In genomic region chr10:30192846-30193608, GRCh38 we compare ENCODE assay signal across 2 cellular contexts.
TF ChIP-seq lines count a peak whose summit lies in the region.

No MANE protein-coding gene starts in this region.

TF ChIP-seq in IMR-90, 13 proteins besides CTCF, POLR2A, EP300 and RAD21 (continued from another document):
- TF ChIP-seq BHLHE40 (IDR thresholded peaks at IDR 0.05; ENCODE audit: low read depth, low read length) = no peak
TF ChIP-seq in IMR-90: peak in this region for 0.

TF ChIP-seq in SK-N-SH, 30 proteins besides CTCF, POLR2A, EP300 and RAD21 (continued from another document):
- no peak for TF ChIP-seq POLR2AphosphoS5 (IDR thresholded peaks at IDR 0.05; ENCODE audit: low read depth, low read length)
- TF ChIP-seq FOSL2 (IDR thresholded peaks at IDR 0.05; ENCODE audit: borderline replicate concordance, low read depth) = no peak
